In genomic region chr3:123066896-123067688, GRCh38 we compare ENCODE assay signal across 1 cellular context.
A peak's percentile ranks its signal among the peaks of the same experiment; 100 is the strongest.
TF ChIP-seq lines count a peak whose summit lies in the region.

Gene PDIA5 (plus strand): TSS chr3:123067025. CDS start chr3:123067165, 140 bp downstream.

TF ChIP-seq in HEK293, 187 proteins besides CTCF, POLR2A, EP300 and RAD21 (continued from another document):
- TF ChIP-seq ZBTB44 (tag by site-specific recombination; IDR thresholded peaks at IDR 0.05) (no peak), ZNF16 (tag by site-specific recombination; IDR thresholded peaks at IDR 0.05; ENCODE audit: low read depth) (no peak), GLIS1 (tag by site-specific recombination; IDR thresholded peaks at IDR 0.05) (peak; percentile 98), ZNF488 (tag by site-specific recombination; IDR thresholded peaks at IDR 0.05) (no peak), ZNF677 (tag by site-specific recombination; IDR thresholded peaks at IDR 0.05) (no peak), ZNF600 (tag by site-specific recombination; IDR thresholded peaks at IDR 0.05) (peak; percentile 80; the same call in 1 of the 2 replicates), ZNF549 (tag by site-specific recombination; IDR thresholded peaks at IDR 0.05) (no peak), ZBTB8A (tag by site-specific recombination; IDR thresholded peaks at IDR 0.05) (peak; percentile 97), ZNF146 (tag by site-specific recombination; IDR thresholded peaks at IDR 0.05) (no peak), ZNF785 (tag by site-specific recombination; IDR thresholded peaks at IDR 0.05) (no peak), TRIM28 (IDR thresholded peaks at IDR 0.05; ENCODE audit: borderline replicate concordance, low read length) (no peak), ZNF660 (tag by site-specific recombination; IDR thresholded peaks at IDR 0.05) (no peak), ZNF610 (tag by site-specific recombination; IDR thresholded peaks at IDR 0.05; ENCODE audit: borderline replicate concordance) (peak; percentile 57; the same call in 1 of the 2 replicates), ZNF623 (tag by site-specific recombination; IDR thresholded peaks at IDR 0.05) (no peak), ZFP69B (tag by site-specific recombination; IDR thresholded peaks at IDR 0.05) (no peak), ZNF114 (tag by site-specific recombination; IDR thresholded peaks at IDR 0.05) (no peak), MEIS1 (CRISPR knock-in tag; IDR thresholded peaks at IDR 0.05; ENCODE audit: borderline replicate concordance) (no peak), ZNF221 (tag by site-specific recombination; IDR thresholded peaks at IDR 0.05; ENCODE audit: borderline replicate concordance) (no peak), ZNF10 (tag by site-specific recombination; IDR thresholded peaks at IDR 0.05) (no peak), ZNF140 (tag by site-specific recombination; IDR thresholded peaks at IDR 0.05) (no peak), OVOL3 (tag by site-specific recombination; IDR thresholded peaks at IDR 0.05) (no peak), SP2 (tag by site-specific recombination; IDR thresholded peaks at IDR 0.05) (peak; percentile 83), ZNF175 (tag by site-specific recombination; IDR thresholded peaks at IDR 0.05) (no peak), ZNF777 (tag by site-specific recombination; IDR thresholded peaks at IDR 0.05; ENCODE audit: borderline replicate concordance) (no peak), ZNF311 (tag by site-specific recombination; IDR thresholded peaks at IDR 0.05; ENCODE audit: borderline replicate concordance) (no peak), ZNF48 (tag by site-specific recombination; IDR thresholded peaks at IDR 0.05) (no peak), PATZ1 (tag by site-specific recombination; IDR thresholded peaks at IDR 0.05) (peak; percentile 86)
- TF ChIP-seq, protein P1, sequence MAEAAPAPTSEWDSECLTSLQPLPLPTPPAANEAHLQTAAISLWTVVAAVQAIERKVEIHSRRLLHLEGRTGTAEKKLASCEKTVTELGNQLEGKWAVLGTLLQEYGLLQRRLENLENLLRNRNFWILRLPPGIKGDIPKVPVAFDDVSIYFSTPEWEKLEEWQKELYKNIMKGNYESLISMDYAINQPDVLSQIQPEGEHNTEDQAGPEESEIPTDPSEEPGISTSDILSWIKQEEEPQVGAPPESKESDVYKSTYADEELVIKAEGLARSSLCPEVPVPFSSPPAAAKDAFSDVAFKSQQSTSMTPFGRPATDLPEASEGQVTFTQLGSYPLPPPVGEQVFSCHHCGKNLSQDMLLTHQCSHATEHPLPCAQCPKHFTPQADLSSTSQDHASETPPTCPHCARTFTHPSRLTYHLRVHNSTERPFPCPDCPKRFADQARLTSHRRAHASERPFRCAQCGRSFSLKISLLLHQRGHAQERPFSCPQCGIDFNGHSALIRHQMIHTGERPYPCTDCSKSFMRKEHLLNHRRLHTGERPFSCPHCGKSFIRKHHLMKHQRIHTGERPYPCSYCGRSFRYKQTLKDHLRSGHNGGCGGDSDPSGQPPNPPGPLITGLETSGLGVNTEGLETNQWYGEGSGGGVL (tag by site-specific recombination; IDR thresholded peaks at IDR 0.05): no peak
- TF ChIP-seq, protein P2, sequence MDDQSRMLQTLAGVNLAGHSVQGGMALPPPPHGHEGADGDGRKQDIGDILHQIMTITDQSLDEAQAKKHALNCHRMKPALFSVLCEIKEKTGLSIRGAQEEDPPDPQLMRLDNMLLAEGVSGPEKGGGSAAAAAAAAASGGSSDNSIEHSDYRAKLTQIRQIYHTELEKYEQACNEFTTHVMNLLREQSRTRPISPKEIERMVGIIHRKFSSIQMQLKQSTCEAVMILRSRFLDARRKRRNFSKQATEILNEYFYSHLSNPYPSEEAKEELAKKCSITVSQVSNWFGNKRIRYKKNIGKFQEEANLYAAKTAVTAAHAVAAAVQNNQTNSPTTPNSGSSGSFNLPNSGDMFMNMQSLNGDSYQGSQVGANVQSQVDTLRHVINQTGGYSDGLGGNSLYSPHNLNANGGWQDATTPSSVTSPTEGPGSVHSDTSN (CRISPR knock-in tag; IDR thresholded peaks at IDR 0.05): peak; percentile 38; the same call in 1 of the 2 replicates
- TF ChIP-seq, protein P3, sequence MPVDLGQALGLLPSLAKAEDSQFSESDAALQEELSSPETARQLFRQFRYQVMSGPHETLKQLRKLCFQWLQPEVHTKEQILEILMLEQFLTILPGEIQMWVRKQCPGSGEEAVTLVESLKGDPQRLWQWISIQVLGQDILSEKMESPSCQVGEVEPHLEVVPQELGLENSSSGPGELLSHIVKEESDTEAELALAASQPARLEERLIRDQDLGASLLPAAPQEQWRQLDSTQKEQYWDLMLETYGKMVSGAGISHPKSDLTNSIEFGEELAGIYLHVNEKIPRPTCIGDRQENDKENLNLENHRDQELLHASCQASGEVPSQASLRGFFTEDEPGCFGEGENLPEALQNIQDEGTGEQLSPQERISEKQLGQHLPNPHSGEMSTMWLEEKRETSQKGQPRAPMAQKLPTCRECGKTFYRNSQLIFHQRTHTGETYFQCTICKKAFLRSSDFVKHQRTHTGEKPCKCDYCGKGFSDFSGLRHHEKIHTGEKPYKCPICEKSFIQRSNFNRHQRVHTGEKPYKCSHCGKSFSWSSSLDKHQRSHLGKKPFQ (tag by site-specific recombination; IDR thresholded peaks at IDR 0.05): no peak
- TF ChIP-seq, protein P4, sequence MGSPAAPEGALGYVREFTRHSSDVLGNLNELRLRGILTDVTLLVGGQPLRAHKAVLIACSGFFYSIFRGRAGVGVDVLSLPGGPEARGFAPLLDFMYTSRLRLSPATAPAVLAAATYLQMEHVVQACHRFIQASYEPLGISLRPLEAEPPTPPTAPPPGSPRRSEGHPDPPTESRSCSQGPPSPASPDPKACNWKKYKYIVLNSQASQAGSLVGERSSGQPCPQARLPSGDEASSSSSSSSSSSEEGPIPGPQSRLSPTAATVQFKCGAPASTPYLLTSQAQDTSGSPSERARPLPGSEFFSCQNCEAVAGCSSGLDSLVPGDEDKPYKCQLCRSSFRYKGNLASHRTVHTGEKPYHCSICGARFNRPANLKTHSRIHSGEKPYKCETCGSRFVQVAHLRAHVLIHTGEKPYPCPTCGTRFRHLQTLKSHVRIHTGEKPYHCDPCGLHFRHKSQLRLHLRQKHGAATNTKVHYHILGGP (tag by site-specific recombination; IDR thresholded peaks at IDR 0.05): no peak
- TF ChIP-seq, protein P5, sequence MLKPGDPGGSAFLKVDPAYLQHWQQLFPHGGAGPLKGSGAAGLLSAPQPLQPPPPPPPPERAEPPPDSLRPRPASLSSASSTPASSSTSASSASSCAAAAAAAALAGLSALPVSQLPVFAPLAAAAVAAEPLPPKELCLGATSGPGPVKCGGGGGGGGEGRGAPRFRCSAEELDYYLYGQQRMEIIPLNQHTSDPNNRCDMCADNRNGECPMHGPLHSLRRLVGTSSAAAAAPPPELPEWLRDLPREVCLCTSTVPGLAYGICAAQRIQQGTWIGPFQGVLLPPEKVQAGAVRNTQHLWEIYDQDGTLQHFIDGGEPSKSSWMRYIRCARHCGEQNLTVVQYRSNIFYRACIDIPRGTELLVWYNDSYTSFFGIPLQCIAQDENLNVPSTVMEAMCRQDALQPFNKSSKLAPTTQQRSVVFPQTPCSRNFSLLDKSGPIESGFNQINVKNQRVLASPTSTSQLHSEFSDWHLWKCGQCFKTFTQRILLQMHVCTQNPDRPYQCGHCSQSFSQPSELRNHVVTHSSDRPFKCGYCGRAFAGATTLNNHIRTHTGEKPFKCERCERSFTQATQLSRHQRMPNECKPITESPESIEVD (tag by site-specific recombination; IDR thresholded peaks at IDR 0.05): no peak
- TF ChIP-seq, protein P6, sequence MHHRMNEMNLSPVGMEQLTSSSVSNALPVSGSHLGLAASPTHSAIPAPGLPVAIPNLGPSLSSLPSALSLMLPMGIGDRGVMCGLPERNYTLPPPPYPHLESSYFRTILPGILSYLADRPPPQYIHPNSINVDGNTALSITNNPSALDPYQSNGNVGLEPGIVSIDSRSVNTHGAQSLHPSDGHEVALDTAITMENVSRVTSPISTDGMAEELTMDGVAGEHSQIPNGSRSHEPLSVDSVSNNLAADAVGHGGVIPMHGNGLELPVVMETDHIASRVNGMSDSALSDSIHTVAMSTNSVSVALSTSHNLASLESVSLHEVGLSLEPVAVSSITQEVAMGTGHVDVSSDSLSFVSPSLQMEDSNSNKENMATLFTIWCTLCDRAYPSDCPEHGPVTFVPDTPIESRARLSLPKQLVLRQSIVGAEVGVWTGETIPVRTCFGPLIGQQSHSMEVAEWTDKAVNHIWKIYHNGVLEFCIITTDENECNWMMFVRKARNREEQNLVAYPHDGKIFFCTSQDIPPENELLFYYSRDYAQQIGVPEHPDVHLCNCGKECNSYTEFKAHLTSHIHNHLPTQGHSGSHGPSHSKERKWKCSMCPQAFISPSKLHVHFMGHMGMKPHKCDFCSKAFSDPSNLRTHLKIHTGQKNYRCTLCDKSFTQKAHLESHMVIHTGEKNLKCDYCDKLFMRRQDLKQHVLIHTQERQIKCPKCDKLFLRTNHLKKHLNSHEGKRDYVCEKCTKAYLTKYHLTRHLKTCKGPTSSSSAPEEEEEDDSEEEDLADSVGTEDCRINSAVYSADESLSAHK (tag by site-specific recombination; IDR thresholded peaks at IDR 0.05): no peak
